Comparison of ENCODE assay signal across 20 cellular contexts in the genomic region with DNA sequence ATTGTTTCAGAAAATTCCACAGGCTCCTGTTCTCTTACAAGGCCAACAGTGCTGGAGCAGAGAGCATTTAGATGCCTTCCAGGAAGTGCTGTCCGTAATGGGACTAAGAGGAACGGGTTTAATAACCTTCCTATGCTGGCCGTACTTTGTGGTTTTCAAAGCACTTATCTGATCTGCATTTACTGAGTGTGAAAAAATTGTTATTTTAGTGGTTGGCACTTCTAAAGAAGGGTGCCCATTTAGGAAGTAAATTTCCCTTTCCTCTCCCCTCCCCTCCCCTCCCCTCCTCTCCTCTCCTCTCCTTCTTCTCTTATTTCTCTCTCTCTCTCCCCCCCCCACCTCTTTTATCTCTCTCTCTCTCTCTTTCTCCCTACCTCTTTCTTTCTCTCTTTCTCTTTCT.
DNase-seq lines count a peak whose midpoint lies in the region; ATAC-seq, FAIRE-seq and TF ChIP-seq lines count a peak whose summit lies in the region.
"Had no signal": no experiment of that assay in that cellular context is flagged by ENCODE, and none has a peak within 500 bp of the region (broad histone marks: within the 10 kb centered on the region; RNA-seq: fewer than 3 reads in every experiment).

No MANE protein-coding gene starts in this region.

- no peaks in the 10 kb centered on the region for H3K36me3 Mint-ChIP-seq in activated CD8-positive, alpha-beta T cell treated with anti-CD3 and anti-CD28 coated beads for 36 hours (ENCODE audit: low read depth)
- H3K36me3 Mint-ChIP-seq in activated CD8-positive, alpha-beta T cell treated with anti-CD3 and anti-CD28 coated beads, Interleukin-2, amount 10 ng/mL, durations not matched to agents 7 days and 5 days (ENCODE audit: low read depth): no peaks in the 10 kb centered on the region
- H3K36me3 Mint-ChIP-seq: activated naive CD8-positive, alpha-beta T cell; CD8-positive, alpha-beta T cell; type B pancreatic cell; WTC11 had no signal

- no peak overlapping the region for H3K27ac Mint-ChIP-seq in activated CD8-positive, alpha-beta T cell treated with anti-CD3 and anti-CD28 coated beads for 36 hours
- no peak overlapping the region for H3K27ac Mint-ChIP-seq in activated CD8-positive, alpha-beta T cell treated with anti-CD3 and anti-CD28 coated beads, Interleukin-2, amount 10 ng/mL, durations not matched to agents 7 days and 5 days
- H3K27ac Mint-ChIP-seq: activated naive CD8-positive, alpha-beta T cell; CD8-positive, alpha-beta T cell; H9; type B pancreatic cell; WTC11 had no signal

- TF ChIP-seq RAD21 in GM12878 (IDR thresholded peaks at IDR 0.05; ENCODE audit: insufficient read depth, low read depth, low read length): no peak

- intact Hi-C loops in activated CD8-positive, alpha-beta T cell treated with anti-CD3 and anti-CD28 coated beads for 36 hours (cut with micrococcal nuclease): no loop called here
- intact Hi-C loops in GM12878 (cut with micrococcal nuclease; ENCODE audit: unreplicated experiment): no loop called here

- no peak overlapping the region for H2AFZ ChIP-seq in GM12878 (ENCODE audit: control insufficient read depth, low read depth, low read length)

- no peaks in the 10 kb centered on the region for H3K36me3 ChIP-seq in GM12878 (ENCODE audit: control insufficient read depth in 2 of 2, insufficient read depth in 2 of 2, low read length in 1 of 2)
- H3K36me3 ChIP-seq: brain microvascular endothelial cell had no signal

- ATAC-seq in activated CD8-positive, alpha-beta T cell treated with anti-CD3 and anti-CD28 coated beads for 36 hours: peak; percentile 27
- no peak for ATAC-seq in activated CD8-positive, alpha-beta T cell treated with anti-CD3 and anti-CD28 coated beads, Interleukin-2, amount 10 ng/mL, durations not matched to agents 7 days and 5 days
- ATAC-seq in GM12878: no peak
- ATAC-seq in HG03354 (IDR thresholded peaks at IDR 0.05; ENCODE audit: poor library complexity, severe bottlenecking, unreplicated experiment): no peak
- ATAC-seq: CD8-positive, alpha-beta T cell; WTC11 had no signal

- no peak for TF ChIP-seq CTCF in activated CD8-positive, alpha-beta T cell treated with anti-CD3 and anti-CD28 coated beads for 36 hours (IDR thresholded peaks at IDR 0.05)
- TF ChIP-seq CTCF in GM12878 (IDR thresholded peaks at IDR 0.05 in 2 of 3, conservative IDR thresholded peaks at IDR 0.05 in 1 of 3; ENCODE audit: control insufficient read depth in 2 of 3, extremely low read depth in 1 of 3, insufficient read depth in 1 of 3, low read depth in 3 of 3, low read length in 3 of 3) (no peak), GM10266 (IDR thresholded peaks at IDR 0.05; ENCODE audit: control insufficient read depth, insufficient read depth, low read depth, missing control alignments) (no peak)

- POLR2A ChIA-PET in activated CD8-positive, alpha-beta T cell treated with anti-CD3 and anti-CD28 coated beads for 36 hours (lab: Charles Lee): no interaction called here
- POLR2A ChIA-PET in activated CD8-positive, alpha-beta T cell treated with anti-CD3 and anti-CD28 coated beads, Interleukin-2, amount 10 ng/mL, durations not matched to agents 7 days and 5 days (lab: Charles Lee): no interaction called here
- POLR2A ChIA-PET in GM12878 (lab: Charles Lee): interaction anchor here (0.6 kb wide), 1 partner anchor 70 kb away, joined by 3 read pairs; no protein-coding TSS in a partner anchor

- no peaks in the 10 kb centered on the region for H3K27me3 ChIP-seq in GM12878 (replicated peaks in 1 of 2; ENCODE audit: control insufficient read depth in 2 of 2, insufficient read depth in 2 of 2, low read length in 1 of 2)
- H3K27me3 ChIP-seq: brain microvascular endothelial cell had no signal

- no peak overlapping the region for H3K4me3 Mint-ChIP-seq in activated CD8-positive, alpha-beta T cell treated with anti-CD3 and anti-CD28 coated beads for 36 hours
- no peak overlapping the region for H3K4me3 Mint-ChIP-seq in activated CD8-positive, alpha-beta T cell treated with anti-CD3 and anti-CD28 coated beads, Interleukin-2, amount 10 ng/mL, durations not matched to agents 7 days and 5 days
- H3K4me3 Mint-ChIP-seq: activated naive CD8-positive, alpha-beta T cell; CD8-positive, alpha-beta T cell; H9; type B pancreatic cell; WTC11 had no signal

- no peaks in the 10 kb centered on the region for H3K9me3 Mint-ChIP-seq in activated CD8-positive, alpha-beta T cell treated with anti-CD3 and anti-CD28 coated beads for 36 hours
- H3K9me3 Mint-ChIP-seq in activated CD8-positive, alpha-beta T cell treated with anti-CD3 and anti-CD28 coated beads, Interleukin-2, amount 10 ng/mL, durations not matched to agents 7 days and 5 days (ENCODE audit: insufficient read depth): no peaks in the 10 kb centered on the region
- H3K9me3 Mint-ChIP-seq: CD8-positive, alpha-beta T cell; H9; type B pancreatic cell; WTC11 had no signal

- no peaks in the 10 kb centered on the region for H3K79me2 ChIP-seq in GM12878 (ENCODE audit: control insufficient read depth, insufficient read depth, low read length)

- no peak for DNase-seq in activated CD8-positive, alpha-beta T cell treated with anti-CD3 and anti-CD28 coated beads for 36 hours
- DNase-seq in activated CD8-positive, alpha-beta T cell treated with anti-CD3 and anti-CD28 coated beads, Interleukin-2, amount 10 ng/mL, durations not matched to agents 7 days and 5 days: no peak
- DNase-seq in NOMO-1 treated with dmso at 0.1 percent for 144 hours (lab: John Stamatoyannopoulos, UW; ENCODE audit: unreplicated experiment) (peak; percentile 12), GM12878 (ENCODE audit: low read depth, low spot score) (no peak), renal cortical epithelial cell (ENCODE audit: low read depth) (peak; percentile 38), GM10266 (ENCODE audit: extremely low spot score) (no peak), DMS 273 (lab: John Stamatoyannopoulos, UW; ENCODE audit: unreplicated experiment) (no peak)
- DNase-seq: activated CD8-positive, alpha-beta memory T cell treated with anti-CD3 and anti-CD28 coated beads for 24 hours; brain microvascular endothelial cell; CD8-positive, alpha-beta T cell; H9; NCI-H1436; NCI-H226; stimulated activated CD4-positive, alpha-beta T cell treated with anti-CD3 and anti-CD28 coated beads, Interleukin-15, amount 100 ng/mL, for 24 hours; stimulated activated naive CD4-positive, alpha-beta T cell treated with Interleukin-2 at 50 U/mL for 16 hours had no signal

- no peak overlapping the region for H3K27ac ChIP-seq in GM12878 (ENCODE audit: control insufficient read depth, insufficient read depth)
- H3K27ac ChIP-seq: brain microvascular endothelial cell, coronary artery had no signal

- H3K27me3 Mint-ChIP-seq in activated CD8-positive, alpha-beta T cell treated with anti-CD3 and anti-CD28 coated beads for 36 hours: peaks cover under 1% of the 10 kb centered on the region
- peaks cover 2% of the 10 kb centered on the region for H3K27me3 Mint-ChIP-seq in activated CD8-positive, alpha-beta T cell treated with anti-CD3 and anti-CD28 coated beads, Interleukin-2, amount 10 ng/mL, durations not matched to agents 7 days and 5 days (ENCODE audit: low read depth)
- H3K27me3 Mint-ChIP-seq: activated naive CD8-positive, alpha-beta T cell; type B pancreatic cell had no signal

- no peak overlapping the region for H3K4me2 ChIP-seq in GM12878 (ENCODE audit: control insufficient read depth, insufficient read depth)

- H3K4me1 Mint-ChIP-seq in activated CD8-positive, alpha-beta T cell treated with anti-CD3 and anti-CD28 coated beads for 36 hours (ENCODE audit: low read depth): peaks cover 15% of the 10 kb centered on the region
- H3K4me1 Mint-ChIP-seq in activated CD8-positive, alpha-beta T cell treated with anti-CD3 and anti-CD28 coated beads, Interleukin-2, amount 10 ng/mL, durations not matched to agents 7 days and 5 days (ENCODE audit: low read depth): peaks cover 20% of the 10 kb centered on the region

- H3K9me3 ChIP-seq in GM12878 (replicated peaks; ENCODE audit: control insufficient read depth, insufficient read depth, low read length): no peaks in the 10 kb centered on the region

- no peak overlapping the region for H3K9ac ChIP-seq in GM12878 (ENCODE audit: control insufficient read depth, insufficient read depth, low read length)

- FAIRE-seq in GM12878 (lab: Jason Lieb, UNC): no peak

- SMC1A ChIA-PET in GM12878 (lab: Charles Lee; ENCODE audit: uncharacterized antibody, unreplicated experiment): interaction anchor here (0.7 to 0.9 kb wide), 2 partner anchors 55 to 97 kb away, joined by 3 read pairs; no protein-coding TSS in a partner anchor

- RAD21 ChIA-PET in GM12878 (lab: Charles Lee; ENCODE audit: unreplicated experiment): no interaction called here

- TF ChIP-seq EP300 in GM12878 (IDR thresholded peaks at IDR 0.05; ENCODE audit: borderline replicate concordance in 1 of 2, control insufficient read depth in 1 of 2, low read depth in 2 of 2, low read length in 2 of 2): no peak

- no peaks in the 10 kb centered on the region for H4K20me1 ChIP-seq in GM12878 (ENCODE audit: control insufficient read depth, insufficient read depth)

- BruUV-seq in GM12878 (replicated peaks; lab: Mats Ljungman, UMichigan): no TSS peak

- CTCF ChIA-PET in activated CD8-positive, alpha-beta T cell treated with anti-CD3 and anti-CD28 coated beads for 36 hours (lab: Charles Lee): interaction anchor here (1.2 kb wide), 1 partner anchor 685 kb away, joined by 3 read pairs; no protein-coding TSS in a partner anchor
- CTCF ChIA-PET in activated CD8-positive, alpha-beta T cell treated with anti-CD3 and anti-CD28 coated beads, Interleukin-2, amount 10 ng/mL, durations not matched to agents 7 days and 5 days (lab: Charles Lee): interaction anchor here (0.6 kb wide), 1 partner anchor 96 kb away, joined by 3 read pairs; no protein-coding TSS in a partner anchor
- CTCF ChIA-PET in GM12878 (lab: Yijun Ruan, JAX): interaction anchor here (3.5 kb wide), 1 partner anchor 8 kb away, joined by 31 read pairs; no protein-coding TSS in a partner anchor

- TF ChIP-seq POLR2A in GM12878 (IDR thresholded peaks at IDR 0.05; ENCODE audit: low read depth, low read length): no peak

- in situ Hi-C loops in GM12878 (cut with MboI): no loop called here

- 63% methylated on average over 3 of the region's 3 CpGs for WGBS in GM12878 (ENCODE audit: insufficient coverage, insufficient replicate concordance, low lambda C conversion rate, missing lambda C conversion rate)

- H3K4me1 ChIP-seq in GM12878 (ENCODE audit: control insufficient read depth, insufficient read depth, low read length): peaks cover 22% of the 10 kb centered on the region

- H3K4me3 ChIP-seq in GM12878: no peak overlapping the region
- H3K4me3 ChIP-seq: coronary artery had no signal

Comparison
In these comparisons a context has a peak if more than half of its experiments do, and no peak if none do; other contexts are left out.
1. DNase-seq: peak in NOMO-1 treated with dmso at 0.1 percent for 144 hours (single experiment) and renal cortical epithelial cell (single experiment); none in activated CD8-positive, alpha-beta T cell treated with anti-CD3 and anti-CD28 coated beads for 36 hours (single experiment), activated CD8-positive, alpha-beta T cell treated with anti-CD3 and anti-CD28 coated beads, Interleukin-2, amount 10 ng/mL, durations not matched to agents 7 days and 5 days (single experiment), GM12878 (single experiment), GM10266 (single experiment) and DMS 273 (single experiment).